ENCODE assay signal across 1 cellular context in the genomic region with DNA sequence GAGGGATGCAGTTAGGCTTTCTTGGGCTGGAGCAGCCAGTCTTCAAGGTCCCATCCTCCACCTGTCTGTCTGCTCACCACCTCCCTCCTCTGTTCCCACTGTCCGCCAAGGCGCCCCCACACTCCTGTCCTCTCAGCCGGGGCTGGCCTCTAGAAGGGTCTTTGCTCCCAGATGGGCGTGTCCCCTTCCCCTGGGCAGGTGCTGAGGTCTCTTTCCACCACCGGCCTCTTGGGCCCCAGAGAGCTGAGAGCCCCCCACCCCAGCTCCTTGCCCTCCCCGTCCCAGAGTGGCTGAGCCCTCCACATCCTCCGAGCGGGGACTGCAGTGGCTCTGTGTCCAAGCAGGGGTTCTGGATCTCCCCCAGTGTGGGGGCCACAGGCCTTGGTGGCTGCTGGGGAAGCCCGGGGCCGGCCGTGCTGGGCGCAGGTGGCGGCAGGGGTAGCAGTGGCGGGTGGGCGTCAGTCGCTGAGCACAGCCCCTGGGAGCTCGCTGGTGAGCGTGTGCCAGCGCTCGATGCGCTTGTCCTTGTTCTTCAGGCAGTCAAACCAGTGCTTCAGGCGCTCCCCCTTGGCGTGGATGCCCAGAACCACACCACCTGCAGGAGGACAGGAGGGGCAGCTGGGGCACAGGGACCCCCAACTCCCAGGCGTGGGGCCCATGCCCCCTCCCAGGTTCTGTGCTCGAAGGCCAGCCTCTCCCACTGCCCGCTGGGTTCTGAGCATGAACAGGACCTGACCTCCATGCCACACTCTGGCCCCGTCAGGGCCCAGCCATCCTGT.
TF ChIP-seq lines count a peak whose summit lies in the region.

No MANE protein-coding gene starts in this region.

TF ChIP-seq in HepG2, 621 proteins besides CTCF, POLR2A, EP300 and RAD21:
- TF ChIP-seq EEA1 (CRISPR knock-in tag; IDR thresholded peaks at IDR 0.05; ENCODE audit: borderline replicate concordance) = no peak
- TF ChIP-seq MBD4 (IDR thresholded peaks at IDR 0.05; ENCODE audit: borderline replicate concordance, low read length) = no peak
- no peak for TF ChIP-seq GATAD2A (CRISPR knock-in tag; IDR thresholded peaks at IDR 0.05)
- TF ChIP-seq, protein P1, sequence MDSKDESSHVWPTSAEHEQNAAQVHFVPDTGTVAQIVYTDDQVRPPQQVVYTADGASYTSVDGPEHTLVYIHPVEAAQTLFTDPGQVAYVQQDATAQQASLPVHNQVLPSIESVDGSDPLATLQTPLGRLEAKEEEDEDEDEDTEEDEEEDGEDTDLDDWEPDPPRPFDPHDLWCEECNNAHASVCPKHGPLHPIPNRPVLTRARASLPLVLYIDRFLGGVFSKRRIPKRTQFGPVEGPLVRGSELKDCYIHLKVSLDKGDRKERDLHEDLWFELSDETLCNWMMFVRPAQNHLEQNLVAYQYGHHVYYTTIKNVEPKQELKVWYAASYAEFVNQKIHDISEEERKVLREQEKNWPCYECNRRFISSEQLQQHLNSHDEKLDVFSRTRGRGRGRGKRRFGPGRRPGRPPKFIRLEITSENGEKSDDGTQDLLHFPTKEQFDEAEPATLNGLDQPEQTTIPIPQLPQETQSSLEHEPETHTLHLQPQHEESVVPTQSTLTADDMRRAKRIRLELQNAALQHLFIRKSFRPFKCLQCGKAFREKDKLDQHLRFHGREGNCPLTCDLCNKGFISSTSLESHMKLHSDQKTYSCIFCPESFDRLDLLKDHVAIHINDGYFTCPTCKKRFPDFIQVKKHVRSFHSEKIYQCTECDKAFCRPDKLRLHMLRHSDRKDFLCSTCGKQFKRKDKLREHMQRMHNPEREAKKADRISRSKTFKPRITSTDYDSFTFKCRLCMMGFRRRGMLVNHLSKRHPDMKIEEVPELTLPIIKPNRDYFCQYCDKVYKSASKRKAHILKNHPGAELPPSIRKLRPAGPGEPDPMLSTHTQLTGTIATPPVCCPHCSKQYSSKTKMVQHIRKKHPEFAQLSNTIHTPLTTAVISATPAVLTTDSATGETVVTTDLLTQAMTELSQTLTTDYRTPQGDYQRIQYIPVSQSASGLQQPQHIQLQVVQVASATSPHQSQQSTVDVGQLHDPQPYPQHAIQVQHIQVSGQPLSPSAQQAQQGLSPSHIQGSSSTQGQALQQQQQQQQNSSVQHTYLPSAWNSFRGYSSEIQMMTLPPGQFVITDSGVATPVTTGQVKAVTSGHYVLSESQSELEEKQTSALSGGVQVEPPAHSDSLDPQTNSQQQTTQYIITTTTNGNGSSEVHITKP (CRISPR knock-in tag; IDR thresholded peaks at IDR 0.05; ENCODE audit: low read depth) = no peak
- TF ChIP-seq ZNF552 (CRISPR knock-in tag; IDR thresholded peaks at IDR 0.05; ENCODE audit: borderline replicate concordance) = no peak
- TF ChIP-seq, protein P2, sequence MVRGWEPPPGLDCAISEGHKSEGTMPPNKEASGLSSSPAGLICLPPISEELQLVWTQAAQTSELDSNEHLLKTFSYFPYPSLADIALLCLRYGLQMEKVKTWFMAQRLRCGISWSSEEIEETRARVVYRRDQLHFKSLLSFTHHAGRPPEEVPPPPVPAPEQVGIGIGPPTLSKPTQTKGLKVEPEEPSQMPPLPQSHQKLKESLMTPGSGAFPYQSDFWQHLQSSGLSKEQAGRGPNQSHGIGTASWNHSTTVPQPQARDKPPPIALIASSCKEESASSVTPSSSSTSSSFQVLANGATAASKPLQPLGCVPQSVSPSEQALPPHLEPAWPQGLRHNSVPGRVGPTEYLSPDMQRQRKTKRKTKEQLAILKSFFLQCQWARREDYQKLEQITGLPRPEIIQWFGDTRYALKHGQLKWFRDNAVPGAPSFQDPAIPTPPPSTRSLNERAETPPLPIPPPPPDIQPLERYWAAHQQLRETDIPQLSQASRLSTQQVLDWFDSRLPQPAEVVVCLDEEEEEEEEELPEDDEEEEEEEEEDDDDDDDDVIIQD (CRISPR knock-in tag; IDR thresholded peaks at IDR 0.05; ENCODE audit: low read depth) = no peak
- TF ChIP-seq, protein P3, sequence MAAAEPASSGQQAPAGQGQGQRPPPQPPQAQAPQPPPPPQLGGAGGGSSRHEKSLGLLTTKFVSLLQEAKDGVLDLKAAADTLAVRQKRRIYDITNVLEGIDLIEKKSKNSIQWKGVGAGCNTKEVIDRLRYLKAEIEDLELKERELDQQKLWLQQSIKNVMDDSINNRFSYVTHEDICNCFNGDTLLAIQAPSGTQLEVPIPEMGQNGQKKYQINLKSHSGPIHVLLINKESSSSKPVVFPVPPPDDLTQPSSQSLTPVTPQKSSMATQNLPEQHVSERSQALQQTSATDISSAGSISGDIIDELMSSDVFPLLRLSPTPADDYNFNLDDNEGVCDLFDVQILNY (CRISPR knock-in tag; conservative IDR thresholded peaks at IDR 0.05) = no peak
- TF ChIP-seq, protein P4, sequence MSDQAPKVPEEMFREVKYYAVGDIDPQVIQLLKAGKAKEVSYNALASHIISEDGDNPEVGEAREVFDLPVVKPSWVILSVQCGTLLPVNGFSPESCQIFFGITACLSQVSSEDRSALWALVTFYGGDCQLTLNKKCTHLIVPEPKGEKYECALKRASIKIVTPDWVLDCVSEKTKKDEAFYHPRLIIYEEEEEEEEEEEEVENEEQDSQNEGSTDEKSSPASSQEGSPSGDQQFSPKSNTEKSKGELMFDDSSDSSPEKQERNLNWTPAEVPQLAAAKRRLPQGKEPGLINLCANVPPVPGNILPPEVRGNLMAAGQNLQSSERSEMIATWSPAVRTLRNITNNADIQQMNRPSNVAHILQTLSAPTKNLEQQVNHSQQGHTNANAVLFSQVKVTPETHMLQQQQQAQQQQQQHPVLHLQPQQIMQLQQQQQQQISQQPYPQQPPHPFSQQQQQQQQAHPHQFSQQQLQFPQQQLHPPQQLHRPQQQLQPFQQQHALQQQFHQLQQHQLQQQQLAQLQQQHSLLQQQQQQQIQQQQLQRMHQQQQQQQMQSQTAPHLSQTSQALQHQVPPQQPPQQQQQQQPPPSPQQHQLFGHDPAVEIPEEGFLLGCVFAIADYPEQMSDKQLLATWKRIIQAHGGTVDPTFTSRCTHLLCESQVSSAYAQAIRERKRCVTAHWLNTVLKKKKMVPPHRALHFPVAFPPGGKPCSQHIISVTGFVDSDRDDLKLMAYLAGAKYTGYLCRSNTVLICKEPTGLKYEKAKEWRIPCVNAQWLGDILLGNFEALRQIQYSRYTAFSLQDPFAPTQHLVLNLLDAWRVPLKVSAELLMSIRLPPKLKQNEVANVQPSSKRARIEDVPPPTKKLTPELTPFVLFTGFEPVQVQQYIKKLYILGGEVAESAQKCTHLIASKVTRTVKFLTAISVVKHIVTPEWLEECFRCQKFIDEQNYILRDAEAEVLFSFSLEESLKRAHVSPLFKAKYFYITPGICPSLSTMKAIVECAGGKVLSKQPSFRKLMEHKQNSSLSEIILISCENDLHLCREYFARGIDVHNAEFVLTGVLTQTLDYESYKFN (CRISPR knock-in tag; conservative IDR thresholded peaks at IDR 0.05) = no peak
- TF ChIP-seq SALL2 (CRISPR knock-in tag; IDR thresholded peaks at IDR 0.05) = no peak
- no peak for TF ChIP-seq ZNF781 (CRISPR knock-in tag; IDR thresholded peaks at IDR 0.05; ENCODE audit: borderline replicate concordance, not compliant biosample characterization)
- no peak for TF ChIP-seq ZNF543 (CRISPR knock-in tag; IDR thresholded peaks at IDR 0.05)
- no peak for TF ChIP-seq ZNF615 (CRISPR knock-in tag; IDR thresholded peaks at IDR 0.05; ENCODE audit: borderline replicate concordance)
- TF ChIP-seq, protein P5, sequence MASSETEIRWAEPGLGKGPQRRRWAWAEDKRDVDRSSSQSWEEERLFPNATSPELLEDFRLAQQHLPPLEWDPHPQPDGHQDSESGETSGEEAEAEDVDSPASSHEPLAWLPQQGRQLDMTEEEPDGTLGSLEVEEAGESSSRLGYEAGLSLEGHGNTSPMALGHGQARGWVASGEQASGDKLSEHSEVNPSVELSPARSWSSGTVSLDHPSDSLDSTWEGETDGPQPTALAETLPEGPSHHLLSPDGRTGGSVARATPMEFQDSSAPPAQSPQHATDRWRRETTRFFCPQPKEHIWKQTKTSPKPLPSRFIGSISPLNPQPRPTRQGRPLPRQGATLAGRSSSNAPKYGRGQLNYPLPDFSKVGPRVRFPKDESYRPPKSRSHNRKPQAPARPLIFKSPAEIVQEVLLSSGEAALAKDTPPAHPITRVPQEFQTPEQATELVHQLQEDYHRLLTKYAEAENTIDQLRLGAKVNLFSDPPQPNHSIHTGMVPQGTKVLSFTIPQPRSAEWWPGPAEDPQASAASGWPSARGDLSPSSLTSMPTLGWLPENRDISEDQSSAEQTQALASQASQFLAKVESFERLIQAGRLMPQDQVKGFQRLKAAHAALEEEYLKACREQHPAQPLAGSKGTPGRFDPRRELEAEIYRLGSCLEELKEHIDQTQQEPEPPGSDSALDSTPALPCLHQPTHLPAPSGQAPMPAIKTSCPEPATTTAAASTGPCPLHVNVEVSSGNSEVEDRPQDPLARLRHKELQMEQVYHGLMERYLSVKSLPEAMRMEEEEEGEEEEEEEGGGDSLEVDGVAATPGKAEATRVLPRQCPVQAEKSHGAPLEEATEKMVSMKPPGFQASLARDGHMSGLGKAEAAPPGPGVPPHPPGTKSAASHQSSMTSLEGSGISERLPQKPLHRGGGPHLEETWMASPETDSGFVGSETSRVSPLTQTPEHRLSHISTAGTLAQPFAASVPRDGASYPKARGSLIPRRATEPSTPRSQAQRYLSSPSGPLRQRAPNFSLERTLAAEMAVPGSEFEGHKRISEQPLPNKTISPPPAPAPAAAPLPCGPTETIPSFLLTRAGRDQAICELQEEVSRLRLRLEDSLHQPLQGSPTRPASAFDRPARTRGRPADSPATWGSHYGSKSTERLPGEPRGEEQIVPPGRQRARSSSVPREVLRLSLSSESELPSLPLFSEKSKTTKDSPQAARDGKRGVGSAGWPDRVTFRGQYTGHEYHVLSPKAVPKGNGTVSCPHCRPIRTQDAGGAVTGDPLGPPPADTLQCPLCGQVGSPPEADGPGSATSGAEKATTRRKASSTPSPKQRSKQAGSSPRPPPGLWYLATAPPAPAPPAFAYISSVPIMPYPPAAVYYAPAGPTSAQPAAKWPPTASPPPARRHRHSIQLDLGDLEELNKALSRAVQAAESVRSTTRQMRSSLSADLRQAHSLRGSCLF (CRISPR knock-in tag; IDR thresholded peaks at IDR 0.05; ENCODE audit: borderline replicate concordance) = no peak
- no peak for TF ChIP-seq ZNF660 (CRISPR knock-in tag; IDR thresholded peaks at IDR 0.05; ENCODE audit: borderline replicate concordance, low read depth)
- TF ChIP-seq TCF7L2 (IDR thresholded peaks at IDR 0.05; ENCODE audit: low read depth, low read length) = no peak
- no peak for TF ChIP-seq ZNF749 (CRISPR knock-in tag; IDR thresholded peaks at IDR 0.05; ENCODE audit: borderline replicate concordance)
- TF ChIP-seq, protein P6, sequence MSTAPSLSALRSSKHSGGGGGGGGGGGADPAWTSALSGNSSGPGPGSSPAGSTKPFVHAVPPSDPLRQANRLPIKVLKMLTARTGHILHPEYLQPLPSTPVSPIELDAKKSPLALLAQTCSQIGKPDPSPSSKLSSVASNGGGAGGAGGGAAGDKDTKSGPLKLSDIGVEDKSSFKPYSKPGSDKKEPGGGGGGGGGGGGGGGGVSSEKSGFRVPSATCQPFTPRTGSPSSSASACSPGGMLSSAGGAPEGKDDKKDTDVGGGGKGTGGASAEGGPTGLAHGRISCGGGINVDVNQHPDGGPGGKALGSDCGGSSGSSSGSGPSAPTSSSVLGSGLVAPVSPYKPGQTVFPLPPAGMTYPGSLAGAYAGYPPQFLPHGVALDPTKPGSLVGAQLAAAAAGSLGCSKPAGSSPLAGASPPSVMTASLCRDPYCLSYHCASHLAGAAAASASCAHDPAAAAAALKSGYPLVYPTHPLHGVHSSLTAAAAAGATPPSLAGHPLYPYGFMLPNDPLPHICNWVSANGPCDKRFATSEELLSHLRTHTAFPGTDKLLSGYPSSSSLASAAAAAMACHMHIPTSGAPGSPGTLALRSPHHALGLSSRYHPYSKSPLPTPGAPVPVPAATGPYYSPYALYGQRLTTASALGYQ (CRISPR knock-in tag; IDR thresholded peaks at IDR 0.05) = no peak
- no peak for TF ChIP-seq BORCS8-MEF2B (CRISPR knock-in tag; IDR thresholded peaks at IDR 0.05)
- TF ChIP-seq, protein P7, sequence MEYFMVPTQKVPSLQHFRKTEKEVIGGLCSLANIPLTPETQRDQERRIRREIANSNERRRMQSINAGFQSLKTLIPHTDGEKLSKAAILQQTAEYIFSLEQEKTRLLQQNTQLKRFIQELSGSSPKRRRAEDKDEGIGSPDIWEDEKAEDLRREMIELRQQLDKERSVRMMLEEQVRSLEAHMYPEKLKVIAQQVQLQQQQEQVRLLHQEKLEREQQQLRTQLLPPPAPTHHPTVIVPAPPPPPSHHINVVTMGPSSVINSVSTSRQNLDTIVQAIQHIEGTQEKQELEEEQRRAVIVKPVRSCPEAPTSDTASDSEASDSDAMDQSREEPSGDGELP (IDR thresholded peaks at IDR 0.05; ENCODE audit: borderline replicate concordance, low read depth) = no peak
- TF ChIP-seq ZNF33B (CRISPR knock-in tag; IDR thresholded peaks at IDR 0.05) = no peak
